Comparison of ENCODE assay signal across 1 cellular context in genomic region chr9:93650448-93650847, GRCh38.
TF ChIP-seq lines count a peak whose summit lies in the region.

No MANE protein-coding gene starts in this region.

TF ChIP-seq in IMR-90, 13 proteins besides CTCF, POLR2A, EP300 and RAD21:
- TF ChIP-seq SMC3 (IDR thresholded peaks at IDR 0.05; ENCODE audit: low read depth, low read length): no peak
- no peak for TF ChIP-seq CEBPB (IDR thresholded peaks at IDR 0.05; ENCODE audit: low read depth, low read length)
- TF ChIP-seq USF2 (IDR thresholded peaks at IDR 0.05; ENCODE audit: low read depth, low read length): no peak
- no peak for TF ChIP-seq BHLHE40 (IDR thresholded peaks at IDR 0.05; ENCODE audit: low read depth, low read length)
- TF ChIP-seq ELK1 (IDR thresholded peaks at IDR 0.05; ENCODE audit: borderline replicate concordance, low read depth, low read length): no peak
- TF ChIP-seq RCOR1 (IDR thresholded peaks at IDR 0.05; ENCODE audit: insufficient replicate concordance, low read length): no peak
- no peak for TF ChIP-seq MAFK (IDR thresholded peaks at IDR 0.05; ENCODE audit: low read depth, low read length)
- no peak for TF ChIP-seq RFX5 (IDR thresholded peaks at IDR 0.05; ENCODE audit: low read depth, low read length)
- no peak for TF ChIP-seq MAZ (IDR thresholded peaks at IDR 0.05; ENCODE audit: borderline replicate concordance, low read depth, low read length)
- no peak for TF ChIP-seq MXI1 (IDR thresholded peaks at IDR 0.05; ENCODE audit: borderline replicate concordance, low read depth, low read length)
- TF ChIP-seq FOS (IDR thresholded peaks at IDR 0.05; ENCODE audit: low read depth, low read length): no peak
- TF ChIP-seq NFE2L2 (IDR thresholded peaks at IDR 0.05; ENCODE audit: low read depth, low read length): no peak
- no peak for TF ChIP-seq CHD1 (IDR thresholded peaks at IDR 0.05; ENCODE audit: low read depth, low read length)
